8 cellular contexts compared by ENCODE assay signal in the genomic region with DNA sequence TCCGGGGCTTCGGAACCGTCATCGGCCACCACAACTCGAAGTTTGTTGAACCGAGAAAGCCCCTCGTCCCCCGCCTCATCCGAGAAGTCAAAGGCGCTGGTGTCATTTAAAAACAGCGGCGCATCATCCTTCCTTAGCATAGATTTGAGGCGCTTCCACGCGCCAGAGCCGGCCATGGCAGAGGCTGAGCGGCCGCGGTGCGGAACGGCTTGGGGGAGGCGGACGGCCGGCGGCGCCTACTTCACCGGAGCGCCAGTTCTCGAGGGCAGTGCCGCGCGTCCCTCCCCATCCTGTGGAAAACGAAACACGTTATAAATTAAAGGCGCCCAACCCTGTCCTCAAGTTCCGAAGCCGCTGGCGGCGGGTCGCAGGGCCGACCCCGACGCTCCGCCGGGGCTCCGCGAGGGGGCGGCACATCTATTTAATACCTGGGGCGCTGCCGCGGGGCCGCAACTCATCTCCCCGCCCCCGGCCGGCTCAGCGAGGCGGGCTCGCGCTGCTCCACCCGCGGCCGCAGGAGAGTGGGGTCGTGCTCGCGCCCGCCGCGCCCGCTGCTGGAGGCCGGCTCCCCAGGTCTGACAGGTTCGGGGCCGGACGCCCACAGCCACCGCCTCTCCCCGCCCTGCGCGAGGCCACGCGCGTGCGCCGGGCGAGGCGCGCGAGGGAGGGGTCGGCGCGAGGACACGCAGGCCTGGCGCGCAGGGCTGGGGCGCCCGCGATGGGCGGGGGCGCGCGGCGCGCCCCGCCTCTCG. TPM values are rescaled to one million over a fixed set of nuclear protein-coding genes. Genes with fewer than 3 reads are reported as not detected.
DNase-seq lines count a peak whose midpoint lies in the region; ATAC-seq and TF ChIP-seq lines count a peak whose summit lies in the region.

Gene SLC30A4 (minus strand): TSS at position 577 of the 752 bp plus-strand sequence. CDS start 401 bp downstream, at position 176.

- no peaks in the 10 kb centered on the region for H4K20me1 ChIP-seq in SU-DHL-6 (ENCODE audit: low read depth, low read length)

- peaks cover 5% of the 10 kb centered on the region; the same call in 1 of the 2 replicates for H3F3A ChIP-seq in SU-DHL-6 (ENCODE audit: insufficient read depth)

- H3K9ac ChIP-seq in SU-DHL-6 (ENCODE audit: low read length), result peak within 1 kb of the TSS; percentile 57

- H3K36me3 ChIP-seq in SU-DHL-6 (ENCODE audit: low read length) (no peaks in the 10 kb centered on the region), adrenal gland (replicated peaks in 1 of 2) (no peaks in the 10 kb centered on the region), left ventricle myocardium inferior (no peaks in the 10 kb centered on the region), prostate gland (no peaks in the 10 kb centered on the region)

- H3K27ac ChIP-seq in C4-2B, result peak within 1 kb of the TSS; percentile 91
- H3K27ac ChIP-seq in SU-DHL-6 (ENCODE audit: low read depth, low read length), result no peak within 1 kb of the TSS
- H3K27ac ChIP-seq in adrenal gland, result peak within 1 kb of the TSS; percentile 35 to 92 (median 77)
- H3K27ac ChIP-seq in left ventricle myocardium inferior (replicated peaks), result peak within 1 kb of the TSS; percentile 91
- peak within 1 kb of the TSS; percentile 91 to 95 for H3K27ac ChIP-seq in prostate gland

- TF ChIP-seq POLR2A in adrenal gland (IDR thresholded peaks at IDR 0.05), result peak; percentile 18 to 70
- peak; percentile 39 for TF ChIP-seq POLR2A in prostate gland (IDR thresholded peaks at IDR 0.05)

- peak; percentile 64 for TF ChIP-seq CTCF in C4-2B (conservative IDR thresholded peaks at IDR 0.05)
- peak; percentile 37 for TF ChIP-seq CTCF in SU-DHL-6 (IDR thresholded peaks at IDR 0.05; ENCODE audit: insufficient read depth, low read length, poor library complexity, severe bottlenecking)
- peak in 4 of 6 experiments; percentile 23 to 47 (median 32) for TF ChIP-seq CTCF in adrenal gland (IDR thresholded peaks at IDR 0.05)
- peak; percentile 66 for TF ChIP-seq CTCF in left ventricle myocardium inferior (IDR thresholded peaks at IDR 0.05; ENCODE audit: borderline replicate concordance)
- peak in 3 of 4 experiments; percentile 50 to 63 (median 61) for TF ChIP-seq CTCF in prostate gland (IDR thresholded peaks at IDR 0.05)

- H3K4me1 ChIP-seq in adrenal gland (replicated peaks in 1 of 2) (peaks cover 0 to 36% of the 10 kb centered on the region in 2 donors), left ventricle myocardium inferior (peaks cover 41% of the 10 kb centered on the region), prostate gland (replicated peaks) (no peaks in the 10 kb centered on the region)

- DNase-seq in adrenal gland, result peak; percentile 63 to 76 (median 67)
- peak; percentile 71 for DNase-seq in left ventricle myocardium inferior
- peak; percentile 82 for DNase-seq in prostate gland (ENCODE audit: low spot score)
- peak; percentile 68 for DNase-seq in ureter (ENCODE audit: low spot score)

- peak within 1 kb of the TSS; percentile 78 for H3K4me2 ChIP-seq in SU-DHL-6 (ENCODE audit: low read depth, low read length, poor library complexity, severe bottlenecking)

- H3K9me3 ChIP-seq in SU-DHL-6 (ENCODE audit: insufficient read depth, low read length) (no peaks in the 10 kb centered on the region), adrenal gland (replicated peaks in 1 of 3) (no peaks in the 10 kb centered on the region), left ventricle myocardium inferior (replicated peaks) (no peaks in the 10 kb centered on the region), prostate gland (no peaks in the 10 kb centered on the region)

- H3K4me3 ChIP-seq in SU-DHL-6 (ENCODE audit: insufficient read depth, low read length, poor library complexity, severe bottlenecking), result peak within 1 kb of the TSS; percentile 56
- H3K4me3 ChIP-seq in adrenal gland, result peak within 1 kb of the TSS in 3 of 4 donors; percentile 71 to 96 (median 71)
- H3K4me3 ChIP-seq in left ventricle myocardium inferior, result peak within 1 kb of the TSS; percentile 80
- H3K4me3 ChIP-seq in prostate gland, result peak within 1 kb of the TSS; percentile 71 to 75

- peak within 1 kb of the TSS; percentile 94 for H2AFZ ChIP-seq in SU-DHL-6 (ENCODE audit: low read depth, low read length, severe bottlenecking)

- no peaks in the 10 kb centered on the region for H3K9me2 ChIP-seq in SU-DHL-6 (replicated peaks; ENCODE audit: insufficient read depth, low read length)

- intact Hi-C loops in adrenal gland (cut with DNase I), result loop anchor here in 1 of 2 donors (5.0 to 10.0 kb wide), 2 partner anchors 52 to 90 kb away; no protein-coding TSS in a partner anchor
- intact Hi-C loops in left ventricle myocardium inferior (cut with micrococcal nuclease), result loop anchor here (5.0 kb wide), 1 partner anchor 65 kb away; the partner anchor contains the start of gene BLOC1S6
- intact Hi-C loops in prostate gland (cut with DNase I), result loop anchor here (1.0 to 10.0 kb wide), 2 partner anchors 64 to 92 kb away; no protein-coding TSS in a partner anchor

- 1 to 2% (median 1%) methylated on average over 12 to 103 of the region's 103 CpGs for WGBS in adrenal gland, 4 donors
- WGBS in prostate gland, result under 1% methylated on average over 72 of the region's 103 CpGs

- no peaks in the 10 kb centered on the region for H3K79me2 ChIP-seq in SU-DHL-6 (ENCODE audit: insufficient read depth, low read length)

- no peaks in the 10 kb centered on the region for H3K27me3 ChIP-seq in SU-DHL-6 (ENCODE audit: low read length)
- no peaks in the 10 kb centered on the region for H3K27me3 ChIP-seq in adrenal gland
- H3K27me3 ChIP-seq in left ventricle myocardium inferior (ENCODE audit: low read depth), result no peaks in the 10 kb centered on the region
- H3K27me3 ChIP-seq in prostate gland (replicated peaks; ENCODE audit: insufficient read depth), result no peaks in the 10 kb centered on the region

- ATAC-seq in GM19324 (IDR thresholded peaks at IDR 0.05; ENCODE audit: low FRiP score, unreplicated experiment), result peak; percentile 89
- peak; percentile 65 for ATAC-seq in HG03460 (IDR thresholded peaks at IDR 0.05; ENCODE audit: unreplicated experiment)

RNA-seq across cellular contexts. Expression of gene SLC30A4, which starts in this region (rescaled TPM):
- 10 to 100 TPM in 1 of 8 donors, 1 to 10 TPM in 7; 4.9 to 10.6 (median 6.9) TPM for total RNA-seq in adrenal gland
- polyA plus RNA-seq in adrenal gland, result 1 to 10 TPM; 1.5 to 3.8 (median 1.9) TPM
- total RNA-seq in left ventricle myocardium inferior, result 2.8 TPM
- total RNA-seq in prostate gland, result 100 to 1,000 TPM in 1 of 2 donors, 10 to 100 TPM in 1; 42.9 to 233 TPM
- 5.8 TPM for total RNA-seq in ureter
